In the genomic region with DNA sequence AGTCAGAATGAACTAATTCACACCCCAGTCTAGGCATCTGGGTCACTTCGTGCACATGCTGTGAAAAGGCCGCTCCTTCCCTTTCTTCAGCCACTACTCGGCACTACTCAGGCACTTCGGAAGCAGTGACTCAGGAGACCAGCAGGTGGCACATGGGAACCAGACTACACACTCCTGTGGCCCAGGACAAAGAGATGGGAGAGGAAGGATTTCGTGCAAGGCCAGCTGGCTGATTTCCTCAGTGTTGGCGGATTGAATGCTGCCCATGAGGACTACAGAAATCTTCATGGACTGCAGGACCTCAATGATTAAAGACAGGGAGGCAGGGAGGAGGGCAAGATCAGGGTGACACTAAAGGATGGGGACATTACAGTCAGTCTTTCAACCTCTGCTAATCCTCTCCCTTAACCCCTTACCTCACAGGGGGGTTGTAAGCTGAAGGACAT, we compare ENCODE assay signal across 8 cellular contexts.
DNase-seq lines count a peak whose midpoint lies in the region; ATAC-seq and TF ChIP-seq lines count a peak whose summit lies in the region.

No MANE protein-coding gene starts in this region.

- peak overlapping the region; percentile 83 for H3K27ac Mint-ChIP-seq in neural crest cell (ENCODE audit: unreplicated experiment)

- peak; percentile 63 for ATAC-seq in GM21786 (IDR thresholded peaks at IDR 0.05; ENCODE audit: unreplicated experiment)

- peak overlapping the region; percentile 81 for H2AFZ ChIP-seq in KMS-11 (ENCODE audit: low read depth)

- H3K27ac ChIP-seq in KMS-11: peak overlapping the region; percentile 22; the same call in 1 of the 2 replicates
- H3K27ac ChIP-seq in tibial nerve: no peak overlapping the region

- H3K36me3 ChIP-seq in KMS-11 (ENCODE audit: insufficient read depth) (no peaks in the 10 kb centered on the region), tibial nerve (no peaks in the 10 kb centered on the region)

- WGBS in tibial nerve, 2 donors: 4% methylated on average over 6 of the region's 6 CpGs

- H3K4me1 ChIP-seq in KMS-11 (ENCODE audit: low read depth, poor library complexity, severe bottlenecking) (peaks cover 75% of the 10 kb centered on the region), tibial nerve (peaks cover 0 to 10% (median 2%) of the 10 kb centered on the region in 4 donors)

- no peaks in the 10 kb centered on the region for H3K79me2 ChIP-seq in KMS-11 (ENCODE audit: insufficient read depth, low read depth)

- no peak overlapping the region for H3K4me3 ChIP-seq in KMS-11 (IDR thresholded peaks at IDR 0.05; ENCODE audit: insufficient read depth, low read depth, low read length)
- H3K4me3 ChIP-seq in tibial nerve: no peak overlapping the region

- no peaks in the 10 kb centered on the region for H3K9me3 Mint-ChIP-seq in neural crest cell

- peaks cover 7% of the 10 kb centered on the region for H3K4me1 Mint-ChIP-seq in neural crest cell

- no peaks in the 10 kb centered on the region for H3K9me3 ChIP-seq in tibial nerve

- no peaks in the 10 kb centered on the region for H3K27me3 Mint-ChIP-seq in neural crest cell (ENCODE audit: low read depth)

- TF ChIP-seq POLR2A in tibial nerve (IDR thresholded peaks at IDR 0.05): no peak

- no peak overlapping the region; the same call in 1 of the 2 replicates for H3K9ac ChIP-seq in KMS-11

- H4K20me1 ChIP-seq in KMS-11 (ENCODE audit: insufficient read depth): no peaks in the 10 kb centered on the region

- H3K27me3 ChIP-seq in KMS-11 (ENCODE audit: insufficient read depth, low read depth): no peaks in the 10 kb centered on the region
- H3K27me3 ChIP-seq in tibial nerve: no peaks in the 10 kb centered on the region

- peak overlapping the region; percentile 36; the same call in 1 of the 2 replicates for H3K4me2 ChIP-seq in KMS-11

- DNase-seq in EL (peak; percentile 79), OCI-M2 (lab: John Stamatoyannopoulos, UW; ENCODE audit: unreplicated experiment) (peak; percentile 72), fibroblast of peridontal ligament (ENCODE audit: extremely low read depth) (peak; percentile 82), neural crest cell (ENCODE audit: low read depth, low spot score) (peak; percentile 78), tibial nerve (ENCODE audit: low spot score in 2 of 2) (peak; percentile 76 to 89)
- peak; percentile 69 to 75 for DNase-seq in activated T-cell treated with anti-CD3 and anti-CD28 coated beads, Interleukin-2, amount 50 U/mL, for 48 hours

- TF ChIP-seq CTCF in KMS-11 (conservative IDR thresholded peaks at IDR 0.05; ENCODE audit: low read depth, low read length): peak; percentile 85
- peak; percentile 87 for TF ChIP-seq CTCF in neural crest cell (conservative IDR thresholded peaks at IDR 0.05)
- TF ChIP-seq CTCF in tibial nerve (IDR thresholded peaks at IDR 0.05): peak; percentile 69 to 88 (median 85)

- H3K36me3 Mint-ChIP-seq in neural crest cell (ENCODE audit: low read depth): no peaks in the 10 kb centered on the region

- H3K4me3 Mint-ChIP-seq in neural crest cell: no peak overlapping the region

- TF ChIP-seq EP300 in tibial nerve (IDR thresholded peaks at IDR 0.05): no peak
